ENCODE assay signal across 18 cellular contexts in the genomic region with DNA sequence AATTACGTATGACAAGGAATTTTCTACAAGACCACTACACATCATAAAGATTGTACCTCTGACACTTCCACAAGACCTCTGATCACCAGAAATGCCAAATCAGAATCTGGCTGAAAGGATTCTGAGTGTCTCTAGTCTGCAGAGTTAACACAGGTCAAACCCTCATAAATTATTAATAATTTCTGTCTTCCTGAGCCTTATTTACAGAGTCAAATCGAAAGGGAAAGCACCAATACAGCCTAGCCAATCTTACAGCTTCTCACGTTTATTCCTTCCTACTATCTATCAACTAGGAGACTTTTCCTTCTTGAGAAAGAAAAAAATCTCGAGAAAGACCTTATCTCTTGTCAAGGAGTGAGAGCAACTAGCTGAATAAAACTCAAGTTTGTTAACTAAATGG.
DNase-seq lines count a peak whose midpoint lies in the region; ATAC-seq and TF ChIP-seq lines count a peak whose summit lies in the region.
"Had no signal": no experiment of that assay in that cellular context is flagged by ENCODE, and none has a peak within 500 bp of the region (broad histone marks: within the 10 kb centered on the region; RNA-seq: fewer than 3 reads in every experiment).

No MANE protein-coding gene starts in this region.

- no peaks in the 10 kb centered on the region for H3K9me3 ChIP-seq in SU-DHL-6 (ENCODE audit: insufficient read depth, low read length)
- H3K9me3 ChIP-seq: right atrium auricular region, SK-N-SH, transverse colon had no signal

- H3K36me3 ChIP-seq in SU-DHL-6 (ENCODE audit: low read length), result no peaks in the 10 kb centered on the region
- H3K36me3 ChIP-seq: right atrium auricular region, transverse colon had no signal

- TF ChIP-seq CTCF in SU-DHL-6 (IDR thresholded peaks at IDR 0.05; ENCODE audit: insufficient read depth, low read length, poor library complexity, severe bottlenecking), result no peak

- no peak overlapping the region for H3K4me3 ChIP-seq in SU-DHL-6 (ENCODE audit: insufficient read depth, low read length, poor library complexity, severe bottlenecking)
- H3K4me3 ChIP-seq: right atrium auricular region, transverse colon had no signal

- no peak overlapping the region for H3K9ac ChIP-seq in SU-DHL-6 (ENCODE audit: low read length)
- H3K9ac ChIP-seq: SK-N-SH had no signal

- H3K4me2 ChIP-seq in SU-DHL-6 (ENCODE audit: low read depth, low read length, poor library complexity, severe bottlenecking), result no peak overlapping the region
- H3K4me2 ChIP-seq: SK-N-SH had no signal

- no peak overlapping the region for H3K27ac ChIP-seq in SU-DHL-6 (ENCODE audit: low read depth, low read length)
- H3K27ac ChIP-seq: right atrium auricular region, transverse colon had no signal

- ATAC-seq in GM19025 (IDR thresholded peaks at IDR 0.05; ENCODE audit: low read depth, unreplicated experiment) (peak; percentile 87), GM21723 (IDR thresholded peaks at IDR 0.05; ENCODE audit: unreplicated experiment) (peak; percentile 51), HG03135 (IDR thresholded peaks at IDR 0.05; ENCODE audit: unreplicated experiment) (peak; percentile 78), HG03521 (IDR thresholded peaks at IDR 0.05; ENCODE audit: unreplicated experiment) (no peak)
- ATAC-seq: activated T-helper 17 cell treated with anti-CD3 and anti-CD28 coated beads, Interleukin-2, amount 50 U/mL, for 72 hours; natural killer cell treated with Interleukin-12 subunit alpha and Interleukin-12 subunit beta and Interleukin-15 and Interleukin-18, amount 100 ng/mL, for 72 hours had no signal

- H3K9me2 ChIP-seq in SU-DHL-6 (replicated peaks; ENCODE audit: insufficient read depth, low read length), result no peaks in the 10 kb centered on the region
- H3K9me2 ChIP-seq: SK-N-SH had no signal

- no peaks in the 10 kb centered on the region for H3K27me3 ChIP-seq in SU-DHL-6 (ENCODE audit: low read length)
- H3K27me3 ChIP-seq: right atrium auricular region, transverse colon had no signal

- DNase-seq in NCI-H187 treated with DMSO at 0.1 percent for 48 hours (lab: John Stamatoyannopoulos, UW) (no peak), cardiac septum (ENCODE audit: low spot score) (no peak), cortex of kidney (lab: John Stamatoyannopoulos, UW) (no peak)
- DNase-seq: activated CD4-positive, alpha-beta memory T cell treated with anti-CD3 and anti-CD28 coated beads, Interleukin-2, amount 10 ng/mL, durations not matched to agents 7 days and 5 days; DMS 273 treated with DMSO at 0.1 percent for 48 hours; IMR-90; NCI-H1092 treated with DMSO at 0.1 percent for 48 hours; SK-N-SH; stimulated activated CD4-positive, alpha-beta T cell treated with anti-CD3 and anti-CD28 coated beads, Interleukin-2, amount 100 ng/mL, for 24 hours; transverse colon had no signal

- no peaks in the 10 kb centered on the region for H3K79me2 ChIP-seq in SU-DHL-6 (ENCODE audit: insufficient read depth, low read length)

- H4K20me1 ChIP-seq in SU-DHL-6 (ENCODE audit: low read depth, low read length), result no peaks in the 10 kb centered on the region

- no peaks in the 10 kb centered on the region for H3F3A ChIP-seq in SU-DHL-6 (ENCODE audit: insufficient read depth)

- intact Hi-C loops in cardiac septum (cut with DNase I), result no loop called here

- H2AFZ ChIP-seq in SU-DHL-6 (ENCODE audit: low read depth, low read length, severe bottlenecking), result peak overlapping the region; percentile 76
